1 cellular context compared by ENCODE assay signal in genomic region chr3:77207753-77208152, GRCh38.
TF ChIP-seq lines count a peak whose summit lies in the region.

No MANE protein-coding gene starts in this region.

TF ChIP-seq in WTC11, 78 proteins besides CTCF, POLR2A, EP300 and RAD21 (continued from another document):
- TF ChIP-seq E2F5 (CRISPR knock-in tag; IDR thresholded peaks at IDR 0.05), result no peak
